ENCODE assay signal across 16 cellular contexts in genomic region chr15:88219623-88220022, GRCh38. TPM values are rescaled to one million over a fixed set of nuclear protein-coding genes. Genes with fewer than 3 reads are reported as not detected.
DNase-seq lines count a peak whose midpoint lies in the region; ATAC-seq and TF ChIP-seq lines count a peak whose summit lies in the region.
"Had no signal": no experiment of that assay in that cellular context is flagged by ENCODE, and none has a peak within 500 bp of the region (broad histone marks: within the 10 kb centered on the region; RNA-seq: fewer than 3 reads in every experiment).

No MANE protein-coding gene starts in this region.

- H3K4me3 Mint-ChIP-seq in Caco-2 (ENCODE audit: unreplicated experiment), result no peak overlapping the region
- H3K4me3 Mint-ChIP-seq: CD4-positive, alpha-beta memory T cell had no signal

- H3K27me3 ChIP-seq in dorsolateral prefrontal cortex, result no peaks in the 10 kb centered on the region
- H3K27me3 ChIP-seq in osteoblast (ENCODE audit: insufficient read depth, low read length), result no peaks in the 10 kb centered on the region
- no peaks in the 10 kb centered on the region for H3K27me3 ChIP-seq in Caco-2 (replicated peaks; ENCODE audit: control insufficient read depth, insufficient read depth, low read length)
- H3K27me3 ChIP-seq: BE2C had no signal

- no peaks in the 10 kb centered on the region for H4K20me1 ChIP-seq in osteoblast (ENCODE audit: insufficient read depth, low read length)

- no peaks in the 10 kb centered on the region for H3K9me3 ChIP-seq in osteoblast (ENCODE audit: low read depth, low read length)
- H3K9me3 ChIP-seq in Caco-2, result no peaks in the 10 kb centered on the region
- H3K9me3 ChIP-seq: A549, BE2C had no signal

- no peaks in the 10 kb centered on the region for H3K27me3 Mint-ChIP-seq in Caco-2 (ENCODE audit: insufficient read depth, unreplicated experiment)

- H2AFZ ChIP-seq in osteoblast (ENCODE audit: low read length), result no peak overlapping the region
- H2AFZ ChIP-seq: GM23248 had no signal

- intact Hi-C loops in dorsolateral prefrontal cortex (cut with DNase I) (no loop called here), Caco-2 (cut with micrococcal nuclease; ENCODE audit: unreplicated experiment) (no loop called here)

- H3K4me2 ChIP-seq in osteoblast (ENCODE audit: insufficient read depth, low read length), result no peak overlapping the region
- H3K4me2 ChIP-seq: A549 had no signal

- CTCF ChIA-PET in Caco-2 (lab: Charles Lee), result no interaction called here

- H3K4me1 ChIP-seq in osteoblast (ENCODE audit: insufficient read depth, low read length), result no peaks in the 10 kb centered on the region
- no peaks in the 10 kb centered on the region for H3K4me1 ChIP-seq in Caco-2
- H3K4me1 ChIP-seq: A549, BE2C had no signal

- no peak for ATAC-seq in GM18519 (IDR thresholded peaks at IDR 0.05; ENCODE audit: low FRiP score, unreplicated experiment)
- ATAC-seq: A549 had no signal

- TF ChIP-seq CTCF in dorsolateral prefrontal cortex (IDR thresholded peaks at IDR 0.05 in 54 of 56, conservative IDR thresholded peaks at IDR 0.05 in 2 of 56; ENCODE audit: low read depth in 1 of 56, partially characterized antibody in 56 of 56), result no peak
- no peak for TF ChIP-seq CTCF in osteoblast (IDR thresholded peaks at IDR 0.05; ENCODE audit: extremely low read depth, low read depth, low read length)
- TF ChIP-seq CTCF in Caco-2 (IDR thresholded peaks at IDR 0.05; ENCODE audit: insufficient read depth in 1 of 2, low read depth in 1 of 2, low read length in 1 of 2, severe bottlenecking in 1 of 2, unreplicated experiment in 1 of 2), result no peak

- no peaks in the 10 kb centered on the region for H3K36me3 Mint-ChIP-seq in Caco-2 (ENCODE audit: insufficient read depth, unreplicated experiment)
- H3K36me3 Mint-ChIP-seq: CD4-positive, alpha-beta memory T cell had no signal

- no peaks in the 10 kb centered on the region for H3K4me1 Mint-ChIP-seq in Caco-2 (ENCODE audit: low read depth, unreplicated experiment)
- H3K4me1 Mint-ChIP-seq: CD4-positive, alpha-beta memory T cell had no signal

- DNase-seq in caudate nucleus (lab: John Stamatoyannopoulos, UW) (peak in 1 of 61 donors; percentile 28), dorsolateral prefrontal cortex (peak in 1 of 10 donors; percentile 23), osteoblast (ENCODE audit: insufficient read length, low spot score, missing footprints) (peak; percentile 68), OCI-M1 (lab: John Stamatoyannopoulos, UW) (no peak), Caco-2 (no peak), NCI-H69 (lab: John Stamatoyannopoulos, UW) (no peak)
- DNase-seq: BE2C; CD4-positive, alpha-beta memory T cell; DMS153; EL; GDM1; GM23248 had no signal

- H3K27ac ChIP-seq in caudate nucleus (ENCODE audit: low read depth, low read length), result peak overlapping the region; percentile 63
- peak overlapping the region in 38 of 59 donors; percentile 6 to 78 (median 58) for H3K27ac ChIP-seq in dorsolateral prefrontal cortex
- H3K27ac ChIP-seq in osteoblast (ENCODE audit: low read depth, low read length), result no peak overlapping the region
- H3K27ac ChIP-seq: A549, C4-2B, GM23248, HL-60 had no signal

- H3K4me3 ChIP-seq in dorsolateral prefrontal cortex, result no peak overlapping the region
- H3K4me3 ChIP-seq in osteoblast (ENCODE audit: insufficient read depth, low read length), result no peak overlapping the region
- H3K4me3 ChIP-seq in Caco-2 (ENCODE audit: low read depth, low read length), result no peak overlapping the region
- H3K4me3 ChIP-seq: A549, GM23248 had no signal

- no peaks in the 10 kb centered on the region for H3K36me3 ChIP-seq in osteoblast (ENCODE audit: insufficient read depth, low read length)
- no peaks in the 10 kb centered on the region for H3K36me3 ChIP-seq in Caco-2 (ENCODE audit: control insufficient read depth, insufficient read depth, low read length)
- H3K36me3 ChIP-seq: BE2C had no signal

- BruUV-seq in Caco-2 (replicated peaks; lab: Mats Ljungman, UMichigan), result no TSS peak

- POLR2A ChIA-PET in Caco-2 (lab: Charles Lee), result no interaction called here

- no peaks in the 10 kb centered on the region for H3K9me3 Mint-ChIP-seq in Caco-2 (ENCODE audit: unreplicated experiment)
- H3K9me3 Mint-ChIP-seq: CD4-positive, alpha-beta memory T cell had no signal

- no peaks in the 10 kb centered on the region for H3K79me2 ChIP-seq in osteoblast (ENCODE audit: insufficient read depth, low read length)

- H3K27ac Mint-ChIP-seq in Caco-2 (ENCODE audit: unreplicated experiment), result no peak overlapping the region
- H3K27ac Mint-ChIP-seq: CD4-positive, alpha-beta memory T cell had no signal

RNA-seq across cellular contexts. Expression of gene NTRK3, which starts 36.9 kb away (rescaled TPM):
- 100 to 1,000 TPM in 110 of 120 experiments, 10 to 100 TPM in 10; 64.9 to 227 (median 138) TPM for total RNA-seq in dorsolateral prefrontal cortex
- total RNA-seq in osteoblast, result 0.59 and 0.72 TPM in 2 replicates
- not detected in 2 replicates for total RNA-seq in Caco-2 (2022)
- total RNA-seq: GM23248 had no signal

Comparison
In these comparisons a context has a peak if more than half of its experiments do, and no peak if none do; other contexts are left out.
1. RNA of gene NTRK3, which starts 36.9 kb away (total RNA-seq): 64.9 to 227 TPM in dorsolateral prefrontal cortex; 0.59 to 0.72 TPM in osteoblast and not detected in Caco-2; every median in the first group is over 10 times any median in the second.